In genomic region chr5:18553269-18553668, GRCh38 we compare ENCODE assay signal across 16 cellular contexts.
DNase-seq lines count a peak whose midpoint lies in the region; ATAC-seq and TF ChIP-seq lines count a peak whose summit lies in the region.
"Had no signal": no experiment of that assay in that cellular context is flagged by ENCODE, and none has a peak within 500 bp of the region (broad histone marks: within the 10 kb centered on the region; RNA-seq: fewer than 3 reads in every experiment).

No MANE protein-coding gene starts in this region.

- no peak overlapping the region for H2BK12ac ChIP-seq in trophoblast cell (ENCODE audit: low read length)

- WGBS in trophoblast cell (ENCODE audit: extremely low coverage, insufficient coverage, insufficient read length): no CpG with 5 or more reads among the region's 3 CpGs

- no peak overlapping the region for H4K8ac ChIP-seq in trophoblast cell (ENCODE audit: low read depth, low read length)

- H3K4me1 ChIP-seq in trophoblast cell (ENCODE audit: control insufficient read depth in 1 of 2, insufficient read depth in 2 of 2, low read length in 2 of 2): peaks cover 5% of the 10 kb centered on the region in 2 experiments
- H3K4me1 ChIP-seq: gastroesophageal sphincter, HAP-1, suprapubic skin had no signal

- H3K18ac ChIP-seq in trophoblast cell (ENCODE audit: low read length): no peak overlapping the region

- H4K12ac ChIP-seq in trophoblast cell (ENCODE audit: low read depth, low read length): no peak overlapping the region

- H2BK120ac ChIP-seq in trophoblast cell (ENCODE audit: insufficient read depth, low read length, poor library complexity): peak overlapping the region; percentile 43

- H2AFZ ChIP-seq in trophoblast cell (ENCODE audit: insufficient read depth, low read length, poor library complexity): no peak overlapping the region

- DNase-seq in HCEC 1CT: peak; percentile 51
- peak; percentile 66 for DNase-seq in RPMI7951 (ENCODE audit: low read depth)
- DNase-seq in fibroblast of pulmonary artery (ENCODE audit: low read depth): peak; percentile 8
- peak; percentile 58 to 88 for DNase-seq in trophoblast cell
- DNase-seq in GOT3 (lab: John Stamatoyannopoulos, UW): no peak
- DNase-seq in activated CD4-positive, alpha-beta T cell treated with anti-CD3 and anti-CD28 coated beads, Interleukin-2, amount 50 U/mL, for 4 hours: no peak
- DNase-seq in medulla oblongata (ENCODE audit: extremely low spot score): no peak
- DNase-seq: activated CD8-positive, alpha-beta memory T cell treated with anti-CD3 and anti-CD28 coated beads, Interleukin-2, amount 50 U/mL, for 4 hours; NCI-H524; WERI-Rb-1 had no signal

- H3K79me2 ChIP-seq in trophoblast cell (ENCODE audit: control insufficient read depth, insufficient read depth, low read length, poor library complexity): no peaks in the 10 kb centered on the region

- H2AK5ac ChIP-seq in trophoblast cell (ENCODE audit: low read length): no peak overlapping the region

- no peak overlapping the region for H3K23ac ChIP-seq in trophoblast cell (ENCODE audit: low read length)

- no peak overlapping the region for H4K91ac ChIP-seq in trophoblast cell (ENCODE audit: low read depth, low read length)

- peak overlapping the region; percentile 73 for H2BK5ac ChIP-seq in trophoblast cell (ENCODE audit: low read depth, low read length, poor library complexity)

- peaks cover 7% of the 10 kb centered on the region for H3K9me3 ChIP-seq in trophoblast cell (ENCODE audit: insufficient read depth, low read depth, low read length)
- H3K9me3 ChIP-seq: HAP-1, neutrophil had no signal

- H3K9ac ChIP-seq in trophoblast cell (ENCODE audit: low read length): no peak overlapping the region

- peak overlapping the region; percentile 25 for H3K4me2 ChIP-seq in trophoblast cell (ENCODE audit: low read length)

- H3K79me1 ChIP-seq in trophoblast cell (ENCODE audit: low read length): peaks cover 6% of the 10 kb centered on the region

- no peak overlapping the region for H3K4me3 ChIP-seq in fibroblast of pulmonary artery (replicated peaks; ENCODE audit: low read depth, low read length)
- H3K4me3 ChIP-seq in trophoblast cell (ENCODE audit: low read depth, low read length): no peak overlapping the region
- H3K4me3 ChIP-seq: gastroesophageal sphincter, HAP-1, suprapubic skin had no signal

- no peak overlapping the region for H3K14ac ChIP-seq in trophoblast cell (ENCODE audit: low read length)

- H3K4ac ChIP-seq in trophoblast cell (ENCODE audit: low read depth, low read length): no peak overlapping the region

- H3K36me3 ChIP-seq in trophoblast cell (ENCODE audit: control insufficient read depth in 1 of 2, insufficient read depth in 2 of 2, low read length in 2 of 2): peaks cover 0 to 3% of the 10 kb centered on the region in 2 experiments
- H3K36me3 ChIP-seq: gastroesophageal sphincter, HAP-1, neutrophil, suprapubic skin, WERI-Rb-1 had no signal

- no peak for TF ChIP-seq CTCF in fibroblast of pulmonary artery (IDR thresholded peaks at IDR 0.05; ENCODE audit: low read length, missing control alignments)

- ATAC-seq in HG02678 (IDR thresholded peaks at IDR 0.05; ENCODE audit: unreplicated experiment): no peak
- ATAC-seq: gastroesophageal sphincter had no signal

- no peaks in the 10 kb centered on the region for H3K27me3 ChIP-seq in trophoblast cell (ENCODE audit: insufficient read depth, low read length)
- H3K27me3 ChIP-seq: gastroesophageal sphincter, neutrophil, suprapubic skin had no signal

- H3K27ac ChIP-seq in trophoblast cell (ENCODE audit: low read depth, low read length): peak overlapping the region; percentile 66
- H3K27ac ChIP-seq: C4-2B, gastroesophageal sphincter, neutrophil, suprapubic skin, WERI-Rb-1 had no signal

Comparison
In these comparisons a context has a peak if more than half of its experiments do, and no peak if none do; other contexts are left out.
1. DNase-seq: peak in HCEC 1CT (single experiment), RPMI7951 (single experiment), fibroblast of pulmonary artery (single experiment) and trophoblast cell (2 of 2); none in GOT3 (single experiment), activated CD4-positive, alpha-beta T cell treated with anti-CD3 and anti-CD28 coated beads, Interleukin-2, amount 50 U/mL, for 4 hours (0 of 2) and medulla oblongata (single experiment).